ENCODE assay signal across 8 cellular contexts in genomic region chr6:91611190-91611589, GRCh38.
"Had no signal": no experiment of that assay in that cellular context is flagged by ENCODE, and none has a peak within 500 bp of the region (broad histone marks: within the 10 kb centered on the region; RNA-seq: fewer than 3 reads in every experiment).

No MANE protein-coding gene starts in this region.

- FAIRE-seq: G401.6, GM12878, GM12891, GM12892, GM18507, GM19239 had no signal

- ATAC-seq: GM12878 had no signal

- DNase-seq: GDM1, GF-D8 had no signal

- H3K4me3 ChIP-seq: GM12878 had no signal
